Comparison of ENCODE assay signal across 8 cellular contexts in genomic region chr21:42523941-42524340, GRCh38. TPM values are rescaled to one million over a fixed set of nuclear protein-coding genes. Genes with fewer than 3 reads are reported as not detected.
DNase-seq lines count a peak whose midpoint lies in the region; ATAC-seq and TF ChIP-seq lines count a peak whose summit lies in the region.

No MANE protein-coding gene starts in this region.

- WGBS in HUES64, result 79% methylated on average over 9 of the region's 9 CpGs

- H3K79me2 ChIP-seq in ACC112 (ENCODE audit: control insufficient read depth, insufficient read depth, low read length, unreplicated experiment) (no peaks in the 10 kb centered on the region), neural cell (replicated peaks; ENCODE audit: insufficient read depth, low read length) (peaks cover 20% of the 10 kb centered on the region)

- H3K36me3 ChIP-seq in ACC112 (ENCODE audit: insufficient read depth, low read length) (no peaks in the 10 kb centered on the region), HUES64 (ENCODE audit: insufficient read depth, low read length) (peaks cover 10% of the 10 kb centered on the region; the same call in 1 of the 2 replicates), neural cell (ENCODE audit: insufficient read depth, low read length) (peaks cover 11% of the 10 kb centered on the region)

- H3K9me3 Mint-ChIP-seq in central memory CD8-positive, alpha-beta T cell, result no peaks in the 10 kb centered on the region

- no peaks in the 10 kb centered on the region for H3F3A ChIP-seq in neural cell (ENCODE audit: insufficient read depth, low read length, poor library complexity, severe bottlenecking)

- no peak for DNase-seq in central memory CD8-positive, alpha-beta T cell (ENCODE audit: low spot score in 2 of 2)
- DNase-seq in glomerular visceral epithelial cell (ENCODE audit: extremely low spot score), result no peak
- DNase-seq in GM19240 (ENCODE audit: insufficient read length, low spot score), result no peak

- no peak for TF ChIP-seq RAD21 in neural cell (conservative IDR thresholded peaks at IDR 0.05)

- H2AFZ ChIP-seq in ACC112 (ENCODE audit: low read length, unreplicated experiment), result no peak overlapping the region
- H2AFZ ChIP-seq in neural cell (ENCODE audit: low read depth, low read length), result peak overlapping the region; percentile 7

- H3K4me1 ChIP-seq in ACC112 (ENCODE audit: control insufficient read depth, insufficient read depth, low read length, unreplicated experiment) (peaks cover 25% of the 10 kb centered on the region), HUES64 (ENCODE audit: insufficient read depth, low read length) (peaks cover 22% of the 10 kb centered on the region)

- peaks cover 37% of the 10 kb centered on the region for H3K36me3 Mint-ChIP-seq in central memory CD8-positive, alpha-beta T cell (ENCODE audit: insufficient read depth)

- H3K27me3 ChIP-seq in ACC112 (ENCODE audit: insufficient read depth, low read length) (no peaks in the 10 kb centered on the region), HUES64 (ENCODE audit: insufficient read depth, low read length) (no peaks in the 10 kb centered on the region), neural cell (ENCODE audit: insufficient read depth, low read depth, low read length) (no peaks in the 10 kb centered on the region)

- H3K4me3 ChIP-seq in ACC112 (ENCODE audit: low read depth, low read length) (peak overlapping the region; percentile 69; the same call in 1 of the 2 replicates), HUES64 (ENCODE audit: low read length) (no peak overlapping the region; the same call in 1 of the 2 replicates), neural cell (ENCODE audit: low read length) (peak overlapping the region; percentile 62)

- H3K27ac ChIP-seq in ACC112 (ENCODE audit: low read depth, low read length) (no peak overlapping the region; the same call in 1 of the 2 replicates), HUES64 (ENCODE audit: low read depth, low read length) (peak overlapping the region; percentile 1; the same call in 1 of the 2 replicates), neural cell (ENCODE audit: low read length) (peak overlapping the region; percentile 74)

- H3K9me2 ChIP-seq in neural cell (ENCODE audit: insufficient read depth, low read length), result no peaks in the 10 kb centered on the region

- ATAC-seq in central memory CD8-positive, alpha-beta T cell (replicated peaks; ENCODE audit: extremely low read depth, poor library complexity, severe bottlenecking), result no peak
- ATAC-seq in HG03039 (IDR thresholded peaks at IDR 0.05; ENCODE audit: unreplicated experiment) (no peak), GM19395 (IDR thresholded peaks at IDR 0.05; ENCODE audit: unreplicated experiment) (no peak)

- peak overlapping the region; percentile 85 for H3K27ac Mint-ChIP-seq in central memory CD8-positive, alpha-beta T cell (ENCODE audit: low read depth)

- peaks cover 40% of the 10 kb centered on the region for H3K4me1 Mint-ChIP-seq in central memory CD8-positive, alpha-beta T cell

- TF ChIP-seq EP300 in neural cell (conservative IDR thresholded peaks at IDR 0.05; ENCODE audit: poor library complexity, severe bottlenecking), result no peak

- H3K9me3 ChIP-seq in HUES64 (ENCODE audit: insufficient read depth, low read depth, low read length) (no peaks in the 10 kb centered on the region), neural cell (ENCODE audit: low read length) (no peaks in the 10 kb centered on the region)

- peak overlapping the region; percentile 62 for H3K4me2 ChIP-seq in neural cell (ENCODE audit: low read length)

- H3K9ac ChIP-seq in HUES64 (ENCODE audit: low read depth, low read length) (peak overlapping the region; percentile 39; the same call in 1 of the 2 replicates), neural cell (ENCODE audit: low read length) (peak overlapping the region; percentile 54)

- no peaks in the 10 kb centered on the region for H4K20me1 ChIP-seq in neural cell (ENCODE audit: insufficient read depth)

- H3K4me3 Mint-ChIP-seq in central memory CD8-positive, alpha-beta T cell, result no peak overlapping the region

- H3K27me3 Mint-ChIP-seq in central memory CD8-positive, alpha-beta T cell, result no peaks in the 10 kb centered on the region

- TF ChIP-seq CTCF in neural cell (IDR thresholded peaks at IDR 0.05; ENCODE audit: poor library complexity, severe bottlenecking), result no peak

TF ChIP-seq in neural cell, 6 proteins besides CTCF, POLR2A, EP300 and RAD21:
- no peak for TF ChIP-seq POLR2AphosphoS5 (IDR thresholded peaks at IDR 0.05)
- no peak for TF ChIP-seq SMC3 (conservative IDR thresholded peaks at IDR 0.05; ENCODE audit: poor library complexity)
- no peak for TF ChIP-seq TAF1 (IDR thresholded peaks at IDR 0.05; ENCODE audit: low read depth)
- TF ChIP-seq EZH2 (IDR thresholded peaks at IDR 0.05; ENCODE audit: borderline replicate concordance, insufficient read depth, low read length, poor library complexity, severe bottlenecking), result no peak
- no peak for TF ChIP-seq REST (IDR thresholded peaks at IDR 0.05; ENCODE audit: borderline replicate concordance)
- no peak for TF ChIP-seq MXI1 (conservative IDR thresholded peaks at IDR 0.05; ENCODE audit: poor library complexity, severe bottlenecking)

RNA-seq across cellular contexts. Expression of gene SLC37A1, which starts 10.3 kb away (rescaled TPM):
- 10.3 TPM for polyA plus RNA-seq in HUES64 (2013, experiment 1 of 2)
- polyA plus RNA-seq in HUES64 (2013, experiment 2 of 2), result 11.4 TPM
- polyA plus RNA-seq in neural cell, result 60.7 and 64.4 TPM in 2 replicates
- polyA minus RNA-seq in neural cell, result 67.8 and 75.7 TPM in 2 replicates

RNA-seq across cellular contexts. Expression of gene RSPH1, which starts 27.9 kb away (rescaled TPM):
- 0.25 TPM for polyA plus RNA-seq in HUES64 (2013, experiment 1 of 2)
- not detected for polyA plus RNA-seq in HUES64 (2013, experiment 2 of 2)
- 0.58 and 1.3 TPM in 2 replicates for polyA plus RNA-seq in neural cell
- 0.58 and 0.73 TPM in 2 replicates for polyA minus RNA-seq in neural cell
